11 cellular contexts compared by ENCODE assay signal in genomic region chr6:108578595-108579038, GRCh38. TPM values are rescaled to one million over a fixed set of nuclear protein-coding genes. Genes with fewer than 3 reads are reported as not detected.
DNase-seq lines count a peak whose midpoint lies in the region; ATAC-seq and TF ChIP-seq lines count a peak whose summit lies in the region.
"Had no signal": no experiment of that assay in that cellular context is flagged by ENCODE, and none has a peak within 500 bp of the region (broad histone marks: within the 10 kb centered on the region; RNA-seq: fewer than 3 reads in every experiment).

No MANE protein-coding gene starts in this region.

- H3K4me3 ChIP-seq in coronary artery, result peak overlapping the region; percentile 35
- H3K4me3 ChIP-seq in lower lobe of right lung, result no peak overlapping the region
- H3K4me3 ChIP-seq in vagina, result no peak overlapping the region
- no peak overlapping the region for H3K4me3 ChIP-seq in SJCRH30

- H3K27me3 ChIP-seq in lower lobe of right lung (ENCODE audit: low read depth) (no peaks in the 10 kb centered on the region), vagina (no peaks in the 10 kb centered on the region), SJCRH30 (no peaks in the 10 kb centered on the region)

- H3K27ac ChIP-seq in coronary artery (peak overlapping the region; percentile 56 to 76), lower lobe of right lung (peak overlapping the region; percentile 26), vagina (peak overlapping the region; percentile 78), SJCRH30 (no peak overlapping the region)

- DNase-seq in Right ventricle myocardium inferior (ENCODE audit: missing footprints), result no peak
- no peak for DNase-seq in cardiac septum (ENCODE audit: low spot score)
- no peak for DNase-seq in coronary artery (ENCODE audit: low spot score)
- DNase-seq in lower lobe of right lung, result no peak
- peak in 1 of 2 donors; percentile 85 for DNase-seq in vagina (ENCODE audit: extremely low spot score in 2 of 2)
- no peak for DNase-seq in SJCRH30
- no peak for DNase-seq in NOMO-1 treated with DMSO at 0.1 percent for 48 hours (lab: John Stamatoyannopoulos, UW; ENCODE audit: unreplicated experiment)
- DNase-seq: anterior cingulate cortex, NCI-H345, substantia nigra had no signal

- H3K9me3 ChIP-seq in lower lobe of right lung (no peaks in the 10 kb centered on the region), vagina (no peaks in the 10 kb centered on the region), SJCRH30 (replicated peaks) (no peaks in the 10 kb centered on the region)

- ATAC-seq in Right ventricle myocardium inferior (peak; percentile 44), lower lobe of right lung (no peak), HG03097 (IDR thresholded peaks at IDR 0.05; ENCODE audit: low FRiP score, unreplicated experiment) (no peak)

- TF ChIP-seq CTCF in coronary artery (IDR thresholded peaks at IDR 0.05) (no peak), lower lobe of right lung (IDR thresholded peaks at IDR 0.05) (no peak), vagina (IDR thresholded peaks at IDR 0.05) (no peak)

- H3K4me1 ChIP-seq in lower lobe of right lung (peaks cover 98% of the 10 kb centered on the region), vagina (peaks cover 100% of the 10 kb centered on the region), SJCRH30 (peaks cover 25% of the 10 kb centered on the region)

- H3K36me3 ChIP-seq in lower lobe of right lung (no peaks in the 10 kb centered on the region), vagina (peaks cover 0 to 4% of the 10 kb centered on the region in 2 donors), SJCRH30 (no peaks in the 10 kb centered on the region; the same call in none of the 2 replicates)

- intact Hi-C loops in Right ventricle myocardium inferior (cut with DNase I) (no loop called here), cardiac septum (cut with DNase I) (no loop called here), lower lobe of right lung (cut with DNase I) (no loop called here), vagina (cut with DNase I) (no loop called here)

- no peak for TF ChIP-seq POLR2A in vagina (IDR thresholded peaks at IDR 0.05)

RNA-seq across cellular contexts. Expression of gene FOXO3, which starts 17.9 kb away (rescaled TPM):
- total RNA-seq in Right ventricle myocardium inferior (32.3 TPM), cardiac septum (32.1 TPM), lower lobe of right lung (60.1 TPM), vagina (110 TPM)
- total RNA-seq in SJCRH30 (2014; rRNA removed; shearing (Covaris generic)), result 35.0 and 35.7 TPM in 2 replicates
